In the genomic region with DNA sequence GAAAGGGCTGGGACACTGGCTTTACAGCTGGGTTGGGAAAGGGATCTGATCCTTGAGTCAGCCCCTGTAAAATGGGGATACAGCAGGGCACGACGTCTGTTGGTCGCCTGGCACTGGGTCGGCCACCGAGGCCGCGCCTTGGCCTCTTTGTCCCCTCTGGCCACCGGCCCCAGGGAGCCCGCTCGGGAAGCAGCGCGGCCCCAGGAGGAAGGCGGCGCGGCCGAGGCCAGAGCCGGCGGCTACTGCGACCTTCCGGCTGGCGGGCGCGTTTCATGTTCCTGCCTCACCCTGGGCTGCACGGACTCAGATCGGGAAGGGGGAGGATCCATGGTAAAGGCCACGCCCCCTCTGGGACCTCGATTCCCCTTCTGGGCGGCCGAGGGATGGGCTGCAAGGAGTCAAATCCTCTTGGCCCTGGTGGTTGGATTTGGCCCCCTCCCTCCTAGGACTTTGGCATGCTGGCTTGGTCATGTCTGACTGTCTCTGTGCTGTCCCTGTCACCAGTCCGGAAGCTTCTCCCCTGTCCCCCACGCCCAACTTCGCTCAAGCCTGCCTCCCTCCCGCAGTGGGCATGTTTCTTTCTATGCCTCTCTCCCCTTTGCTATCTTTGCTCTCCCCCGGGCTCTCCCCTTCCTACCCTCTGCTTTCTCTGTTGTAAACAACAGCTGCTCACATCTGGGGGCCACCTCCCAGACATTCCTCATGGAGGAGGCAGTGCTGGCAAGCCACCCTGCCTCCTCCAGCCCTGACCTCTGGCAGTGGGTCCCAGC, we compare ENCODE assay signal across 1 cellular context.
TF ChIP-seq lines count a peak whose summit lies in the region.

No MANE protein-coding gene starts in this region.

TF ChIP-seq in K562, 482 proteins besides CTCF, POLR2A, EP300 and RAD21 (continued from another document and continues in another):
- TF ChIP-seq ATF3 (IDR thresholded peaks at IDR 0.05), result no peak
- TF ChIP-seq ATF3 (CRISPR knock-in tag; conservative IDR thresholded peaks at IDR 0.05), result no peak
- peak; percentile 64; the same call in 1 of the 2 replicates for TF ChIP-seq THRB (CRISPR knock-in tag; conservative IDR thresholded peaks at IDR 0.05)
- TF ChIP-seq ZNF12 (CRISPR knock-in tag; IDR thresholded peaks at IDR 0.05), result no peak
- TF ChIP-seq ZZZ3 (IDR thresholded peaks at IDR 0.05), result no peak
- peak; percentile 72 to 80; a peak in 3 of 4 replicates for TF ChIP-seq MAZ (CRISPR knock-in tag; conservative IDR thresholded peaks at IDR 0.05 in 1 of 2, IDR thresholded peaks at IDR 0.05 in 1 of 2)
- TF ChIP-seq, protein P1, sequence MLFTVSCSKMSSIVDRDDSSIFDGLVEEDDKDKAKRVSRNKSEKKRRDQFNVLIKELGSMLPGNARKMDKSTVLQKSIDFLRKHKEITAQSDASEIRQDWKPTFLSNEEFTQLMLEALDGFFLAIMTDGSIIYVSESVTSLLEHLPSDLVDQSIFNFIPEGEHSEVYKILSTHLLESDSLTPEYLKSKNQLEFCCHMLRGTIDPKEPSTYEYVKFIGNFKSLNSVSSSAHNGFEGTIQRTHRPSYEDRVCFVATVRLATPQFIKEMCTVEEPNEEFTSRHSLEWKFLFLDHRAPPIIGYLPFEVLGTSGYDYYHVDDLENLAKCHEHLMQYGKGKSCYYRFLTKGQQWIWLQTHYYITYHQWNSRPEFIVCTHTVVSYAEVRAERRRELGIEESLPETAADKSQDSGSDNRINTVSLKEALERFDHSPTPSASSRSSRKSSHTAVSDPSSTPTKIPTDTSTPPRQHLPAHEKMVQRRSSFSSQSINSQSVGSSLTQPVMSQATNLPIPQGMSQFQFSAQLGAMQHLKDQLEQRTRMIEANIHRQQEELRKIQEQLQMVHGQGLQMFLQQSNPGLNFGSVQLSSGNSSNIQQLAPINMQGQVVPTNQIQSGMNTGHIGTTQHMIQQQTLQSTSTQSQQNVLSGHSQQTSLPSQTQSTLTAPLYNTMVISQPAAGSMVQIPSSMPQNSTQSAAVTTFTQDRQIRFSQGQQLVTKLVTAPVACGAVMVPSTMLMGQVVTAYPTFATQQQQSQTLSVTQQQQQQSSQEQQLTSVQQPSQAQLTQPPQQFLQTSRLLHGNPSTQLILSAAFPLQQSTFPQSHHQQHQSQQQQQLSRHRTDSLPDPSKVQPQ (CRISPR knock-in tag; IDR thresholded peaks at IDR 0.05; ENCODE audit: borderline replicate concordance), result no peak
- no peak for TF ChIP-seq FOXM1 (IDR thresholded peaks at IDR 0.05; ENCODE audit: low read depth)
- peak; percentile 44; the same call in 1 of the 2 replicates for TF ChIP-seq FOXM1 (CRISPR knock-in tag; IDR thresholded peaks at IDR 0.05; ENCODE audit: low read depth)
- no peak; the same call in 1 of the 2 replicates for TF ChIP-seq CBFA2T2 (conservative IDR thresholded peaks at IDR 0.05)
- TF ChIP-seq, protein P2, sequence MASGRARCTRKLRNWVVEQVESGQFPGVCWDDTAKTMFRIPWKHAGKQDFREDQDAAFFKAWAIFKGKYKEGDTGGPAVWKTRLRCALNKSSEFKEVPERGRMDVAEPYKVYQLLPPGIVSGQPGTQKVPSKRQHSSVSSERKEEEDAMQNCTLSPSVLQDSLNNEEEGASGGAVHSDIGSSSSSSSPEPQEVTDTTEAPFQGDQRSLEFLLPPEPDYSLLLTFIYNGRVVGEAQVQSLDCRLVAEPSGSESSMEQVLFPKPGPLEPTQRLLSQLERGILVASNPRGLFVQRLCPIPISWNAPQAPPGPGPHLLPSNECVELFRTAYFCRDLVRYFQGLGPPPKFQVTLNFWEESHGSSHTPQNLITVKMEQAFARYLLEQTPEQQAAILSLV (tag; IDR thresholded peaks at IDR 0.05), result no peak
- TF ChIP-seq ARHGAP35 (IDR thresholded peaks at IDR 0.05; ENCODE audit: partially characterized antibody), result no peak
- TF ChIP-seq, protein P3, sequence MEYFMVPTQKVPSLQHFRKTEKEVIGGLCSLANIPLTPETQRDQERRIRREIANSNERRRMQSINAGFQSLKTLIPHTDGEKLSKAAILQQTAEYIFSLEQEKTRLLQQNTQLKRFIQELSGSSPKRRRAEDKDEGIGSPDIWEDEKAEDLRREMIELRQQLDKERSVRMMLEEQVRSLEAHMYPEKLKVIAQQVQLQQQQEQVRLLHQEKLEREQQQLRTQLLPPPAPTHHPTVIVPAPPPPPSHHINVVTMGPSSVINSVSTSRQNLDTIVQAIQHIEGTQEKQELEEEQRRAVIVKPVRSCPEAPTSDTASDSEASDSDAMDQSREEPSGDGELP (CRISPR knock-in tag; IDR thresholded peaks at IDR 0.05; ENCODE audit: borderline replicate concordance), result peak; percentile 67; the same call in 1 of the 2 replicates
- TF ChIP-seq EP400 (IDR thresholded peaks at IDR 0.05), result peak; percentile 46
- TF ChIP-seq MYC (IDR thresholded peaks at IDR 0.05; ENCODE audit: low read depth, low read length), result peak; percentile 66
- TF ChIP-seq MYC (CRISPR knock-in tag; IDR thresholded peaks at IDR 0.05; ENCODE audit: borderline replicate concordance, low read depth), result no peak
- 0 out of 2 replicates have a peak, but pooled peaks have one; percentile 5 for TF ChIP-seq BCOR (IDR thresholded peaks at IDR 0.05)
- no peak for TF ChIP-seq ZSCAN32 (CRISPR knock-in tag; IDR thresholded peaks at IDR 0.05)
- TF ChIP-seq GABPA (tag; conservative IDR thresholded peaks at IDR 0.05; ENCODE audit: low read depth), result peak; percentile 60
- no peak for TF ChIP-seq TEAD4 (IDR thresholded peaks at IDR 0.05; ENCODE audit: low read length)
- no peak for TF ChIP-seq TEAD4 (CRISPR knock-in tag; IDR thresholded peaks at IDR 0.05; ENCODE audit: borderline replicate concordance)
- no peak; the same call in 1 of the 2 replicates for TF ChIP-seq RREB1 (CRISPR knock-in tag; IDR thresholded peaks at IDR 0.05)
- TF ChIP-seq BHLHE40 (IDR thresholded peaks at IDR 0.05; ENCODE audit: low read length), result no peak; the same call in 1 of the 2 replicates
- TF ChIP-seq MXD1 (CRISPR knock-in tag; IDR thresholded peaks at IDR 0.05; ENCODE audit: borderline replicate concordance, poor library complexity, severe bottlenecking), result no peak
- no peak for TF ChIP-seq NCOA2 (IDR thresholded peaks at IDR 0.05; ENCODE audit: partially characterized antibody in 2 of 2)
- 0 out of 2 replicates have a peak, but pooled peaks have one; percentile 68 for TF ChIP-seq HNRNPL (IDR thresholded peaks at IDR 0.05; ENCODE audit: low read depth, low read length)
- no peak for TF ChIP-seq TCFL5 (CRISPR knock-in tag; conservative IDR thresholded peaks at IDR 0.05)
- TF ChIP-seq NCOR1 (IDR thresholded peaks at IDR 0.05), result peak; percentile 29; the same call in 1 of the 2 replicates
- TF ChIP-seq KDM1A (IDR thresholded peaks at IDR 0.05), result no peak
- TF ChIP-seq ZNF75A (CRISPR knock-in tag; IDR thresholded peaks at IDR 0.05), result 0 out of 2 replicates have a peak, but pooled peaks have one; percentile 8
- 0 out of 2 replicates have a peak, but pooled peaks have one; percentile 18 for TF ChIP-seq TAL1 (IDR thresholded peaks at IDR 0.05)
- peak; percentile 100 for TF ChIP-seq POLR2G (IDR thresholded peaks at IDR 0.05; ENCODE audit: low read depth, low read length)
- TF ChIP-seq TAF15 (IDR thresholded peaks at IDR 0.05; ENCODE audit: low read depth, low read length), result no peak
- TF ChIP-seq PHF21A (IDR thresholded peaks at IDR 0.05; ENCODE audit: borderline replicate concordance, low read depth), result no peak
- TF ChIP-seq, protein P4, sequence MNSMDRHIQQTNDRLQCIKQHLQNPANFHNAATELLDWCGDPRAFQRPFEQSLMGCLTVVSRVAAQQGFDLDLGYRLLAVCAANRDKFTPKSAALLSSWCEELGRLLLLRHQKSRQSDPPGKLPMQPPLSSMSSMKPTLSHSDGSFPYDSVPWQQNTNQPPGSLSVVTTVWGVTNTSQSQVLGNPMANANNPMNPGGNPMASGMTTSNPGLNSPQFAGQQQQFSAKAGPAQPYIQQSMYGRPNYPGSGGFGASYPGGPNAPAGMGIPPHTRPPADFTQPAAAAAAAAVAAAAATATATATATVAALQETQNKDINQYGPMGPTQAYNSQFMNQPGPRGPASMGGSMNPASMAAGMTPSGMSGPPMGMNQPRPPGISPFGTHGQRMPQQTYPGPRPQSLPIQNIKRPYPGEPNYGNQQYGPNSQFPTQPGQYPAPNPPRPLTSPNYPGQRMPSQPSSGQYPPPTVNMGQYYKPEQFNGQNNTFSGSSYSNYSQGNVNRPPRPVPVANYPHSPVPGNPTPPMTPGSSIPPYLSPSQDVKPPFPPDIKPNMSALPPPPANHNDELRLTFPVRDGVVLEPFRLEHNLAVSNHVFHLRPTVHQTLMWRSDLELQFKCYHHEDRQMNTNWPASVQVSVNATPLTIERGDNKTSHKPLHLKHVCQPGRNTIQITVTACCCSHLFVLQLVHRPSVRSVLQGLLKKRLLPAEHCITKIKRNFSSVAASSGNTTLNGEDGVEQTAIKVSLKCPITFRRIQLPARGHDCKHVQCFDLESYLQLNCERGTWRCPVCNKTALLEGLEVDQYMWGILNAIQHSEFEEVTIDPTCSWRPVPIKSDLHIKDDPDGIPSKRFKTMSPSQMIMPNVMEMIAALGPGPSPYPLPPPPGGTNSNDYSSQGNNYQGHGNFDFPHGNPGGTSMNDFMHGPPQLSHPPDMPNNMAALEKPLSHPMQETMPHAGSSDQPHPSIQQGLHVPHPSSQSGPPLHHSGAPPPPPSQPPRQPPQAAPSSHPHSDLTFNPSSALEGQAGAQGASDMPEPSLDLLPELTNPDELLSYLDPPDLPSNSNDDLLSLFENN (IDR thresholded peaks at IDR 0.05; ENCODE audit: low read depth in 2 of 2, low read length in 2 of 2), result no peak
- TF ChIP-seq RUNX1 (IDR thresholded peaks at IDR 0.05; ENCODE audit: low read depth), result no peak
- peak; percentile 61 for TF ChIP-seq ZBTB2 (IDR thresholded peaks at IDR 0.05)
- TF ChIP-seq GATA2 (CRISPR knock-in tag; IDR thresholded peaks at IDR 0.05), result no peak
- peak; percentile 68; the same call in 1 of the 2 replicates for TF ChIP-seq ZNF175 (CRISPR knock-in tag; IDR thresholded peaks at IDR 0.05; ENCODE audit: low read depth)
